19 cellular contexts compared by ENCODE assay signal in the genomic region with DNA sequence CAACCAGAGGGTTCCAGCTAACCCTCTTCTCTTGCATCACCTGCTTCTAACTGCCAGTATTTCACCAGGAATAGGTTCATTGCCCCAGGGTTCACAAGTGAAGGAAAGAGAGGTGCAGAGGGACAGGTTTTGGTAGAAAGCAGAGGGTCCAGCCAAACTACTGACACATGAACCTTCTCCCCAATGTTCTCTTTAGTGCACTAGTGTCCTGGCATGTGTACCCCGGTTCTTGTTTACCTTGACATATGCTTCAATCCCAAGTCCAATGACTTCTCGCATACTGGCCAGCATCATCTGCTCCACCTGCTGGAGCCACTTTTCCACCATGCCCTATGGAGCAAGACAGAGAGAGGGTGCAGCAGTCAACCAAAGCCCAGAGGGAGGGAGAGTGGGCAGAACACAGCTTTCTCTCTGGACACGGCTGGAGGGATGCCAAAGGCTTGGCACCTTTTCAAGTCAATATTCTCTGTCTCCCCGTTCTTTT.
DNase-seq lines count a peak whose midpoint lies in the region; ATAC-seq and TF ChIP-seq lines count a peak whose summit lies in the region.
"Had no signal": no experiment of that assay in that cellular context is flagged by ENCODE, and none has a peak within 500 bp of the region (broad histone marks: within the 10 kb centered on the region; RNA-seq: fewer than 3 reads in every experiment).

No MANE protein-coding gene starts in this region.

- no peak overlapping the region for H3K27ac ChIP-seq in thyroid gland
- H3K27ac ChIP-seq: GM23248, HL-60, KMS-11, PC-9, SK-N-MC had no signal

- H3K4me3 ChIP-seq in thyroid gland (replicated peaks in 1 of 3) = no peak overlapping the region
- H3K4me3 ChIP-seq: GM23248, PC-9, SK-N-MC had no signal

- H3K4me1 ChIP-seq in thyroid gland = no peaks in the 10 kb centered on the region

- H3K9me3 ChIP-seq in thyroid gland = no peaks in the 10 kb centered on the region

- H3K9me3 Mint-ChIP-seq in type B pancreatic cell = no peaks in the 10 kb centered on the region
- H3K9me3 Mint-ChIP-seq: T-cell had no signal

- H3K36me3 ChIP-seq in thyroid gland = no peaks in the 10 kb centered on the region

- H3K27me3 Mint-ChIP-seq in type B pancreatic cell = peaks cover 16% of the 10 kb centered on the region

- ATAC-seq in left lobe of liver (peak; percentile 94), left cardiac atrium (no peak)
- ATAC-seq: T-cell had no signal

- intact Hi-C loops in thyroid gland (cut with DNase I) = no loop called here
- intact Hi-C loops in left cardiac atrium (cut with DNase I) = no loop called here

- no peak for TF ChIP-seq POLR2A in thyroid gland (IDR thresholded peaks at IDR 0.05)

- H3K27ac Mint-ChIP-seq in type B pancreatic cell = no peak overlapping the region
- H3K27ac Mint-ChIP-seq: T-cell had no signal

- H3K27me3 ChIP-seq in thyroid gland = no peaks in the 10 kb centered on the region

- TF ChIP-seq CTCF in thyroid gland (IDR thresholded peaks at IDR 0.05) (no peak), type B pancreatic cell (conservative IDR thresholded peaks at IDR 0.05) (no peak)

- H3K36me3 Mint-ChIP-seq in type B pancreatic cell = no peaks in the 10 kb centered on the region
- H3K36me3 Mint-ChIP-seq: T-cell had no signal

- 30 to 43% methylated on average over 4 of the region's 4 CpGs for WGBS in thyroid gland, 2 donors

- peak; percentile 2 for DNase-seq in NCI-H82 (lab: John Stamatoyannopoulos, UW)
- no peak for DNase-seq in NCI-H82 treated with DMSO at 0.1 percent for 48 hours (lab: John Stamatoyannopoulos, UW; ENCODE audit: unreplicated experiment)
- DNase-seq in NCI-H774 (lab: John Stamatoyannopoulos, UW) = peak; percentile 3
- peak; percentile 76 for DNase-seq in left lobe of liver (ENCODE audit: low spot score)
- peak; percentile 5 to 27 for DNase-seq in thyroid gland
- DNase-seq in left cardiac atrium = no peak
- no peak for DNase-seq in RPMI8226
- DNase-seq in type B pancreatic cell (ENCODE audit: extremely low spot score, unreplicated experiment) = no peak
- DNase-seq: AML-193, GM23248, MM.1S, NCI-H1436, NCI-H2107, NCI-H524 treated with DMSO at 0.1 percent for 48 hours, PC-9, T-cell had no signal

- no peak overlapping the region for H3K4me3 Mint-ChIP-seq in type B pancreatic cell
- H3K4me3 Mint-ChIP-seq: T-cell had no signal

- no peaks in the 10 kb centered on the region for H3K4me1 Mint-ChIP-seq in type B pancreatic cell (ENCODE audit: unreplicated experiment)
- H3K4me1 Mint-ChIP-seq: T-cell had no signal

Comparison
In these comparisons a context has a peak if more than half of its experiments do, and no peak if none do; other contexts are left out.
1. DNase-seq: peak in NCI-H82 (single experiment), NCI-H774 (single experiment), left lobe of liver (single experiment) and thyroid gland (2 of 2); none in NCI-H82 treated with DMSO at 0.1 percent for 48 hours (single experiment), left cardiac atrium (single experiment), RPMI8226 (single experiment) and type B pancreatic cell (single experiment).